12 cellular contexts compared by ENCODE assay signal in genomic region chr13:33761744-33762143, GRCh38. TPM values are rescaled to one million over a fixed set of nuclear protein-coding genes. Genes with fewer than 3 reads are reported as not detected.
DNase-seq lines count a peak whose midpoint lies in the region; ATAC-seq and TF ChIP-seq lines count a peak whose summit lies in the region.
"Had no signal": no experiment of that assay in that cellular context is flagged by ENCODE, and none has a peak within 500 bp of the region (broad histone marks: within the 10 kb centered on the region; RNA-seq: fewer than 3 reads in every experiment).

No MANE protein-coding gene starts in this region.

- CTCF ChIA-PET in A673 (lab: Charles Lee): no interaction called here
- CTCF ChIA-PET in HEK293T (lab: Yijun Ruan, JAX): interaction anchor here (0.6 kb wide), 1 partner anchor 14 kb away, joined by 3 read pairs; no protein-coding TSS in a partner anchor

- TF ChIP-seq CTCF in A673 (conservative IDR thresholded peaks at IDR 0.05; ENCODE audit: low read depth, low read length): peak; percentile 56
- peak; percentile 2 for TF ChIP-seq CTCF in fibroblast of mammary gland (conservative IDR thresholded peaks at IDR 0.05; ENCODE audit: control insufficient read depth, insufficient read depth, low read depth, low read length)
- no peak for TF ChIP-seq CTCF in uterus (IDR thresholded peaks at IDR 0.05)

- DNase-seq in A673 (ENCODE audit: low spot score): peak; percentile 36
- DNase-seq in HEK293T (ENCODE audit: extremely low spot score): peak; percentile 31
- DNase-seq in OCI-M1 (lab: John Stamatoyannopoulos, UW): peak; percentile 81
- DNase-seq in fibroblast of mammary gland (ENCODE audit: low read depth): peak; percentile 11
- DNase-seq in effector CD4-positive, alpha-beta T cell: no peak
- DNase-seq in uterus: no peak
- DNase-seq: activated naive CD4-positive, alpha-beta T cell treated with anti-CD3 and anti-CD28 coated beads for 36 hours; spleen; T-helper 2 cell had no signal

- H3K27ac ChIP-seq in A673 (ENCODE audit: low read depth, low read length, poor library complexity, severe bottlenecking) (no peak overlapping the region), uterus (no peak overlapping the region)
- H3K27ac ChIP-seq: spleen, tibial nerve had no signal

- peaks cover 5% of the 10 kb centered on the region for H3K4me1 ChIP-seq in A673 (ENCODE audit: insufficient read depth, low read length, poor library complexity, severe bottlenecking)
- H3K4me1 ChIP-seq in uterus: no peaks in the 10 kb centered on the region
- H3K4me1 ChIP-seq: tibial nerve had no signal

- ATAC-seq in HG03196 (IDR thresholded peaks at IDR 0.05; ENCODE audit: unreplicated experiment): no peak
- ATAC-seq in HG03432 (IDR thresholded peaks at IDR 0.05; ENCODE audit: unreplicated experiment): no peak

- BruUV-seq in A673 (replicated peaks; lab: Mats Ljungman, UMichigan): no TSS peak

- POLR2A ChIA-PET in A673 (lab: Charles Lee; ENCODE audit: low non-redundant PET) (no interaction called here), HEK293T (lab: Yijun Ruan, JAX) (interaction anchor here (1.3 kb wide), 1 partner anchor 219 kb away, joined by 3 read pairs; no protein-coding TSS in a partner anchor)

- H3K36me3 ChIP-seq in A673 (ENCODE audit: insufficient read depth, low read length, poor library complexity, severe bottlenecking): no peaks in the 10 kb centered on the region
- no peaks in the 10 kb centered on the region for H3K36me3 ChIP-seq in uterus
- H3K36me3 ChIP-seq: spleen, tibial nerve had no signal

- TF ChIP-seq POLR2A in uterus (IDR thresholded peaks at IDR 0.05): no peak

- H3K4me3 ChIP-seq in A673 (ENCODE audit: low read depth, low read length, poor library complexity, severe bottlenecking): no peak overlapping the region
- H3K4me3 ChIP-seq in fibroblast of mammary gland (ENCODE audit: control insufficient read depth, low read depth, low read length): no peak overlapping the region
- no peak overlapping the region for H3K4me3 ChIP-seq in uterus
- H3K4me3 ChIP-seq: spleen, tibial nerve had no signal

- no peaks in the 10 kb centered on the region for H3K27me3 ChIP-seq in A673 (replicated peaks; ENCODE audit: insufficient read depth, low read depth, low read length, poor library complexity)
- H3K27me3 ChIP-seq in uterus: no peaks in the 10 kb centered on the region
- H3K27me3 ChIP-seq: spleen, tibial nerve had no signal

- H3K9me3 ChIP-seq in A673 (ENCODE audit: low read depth, low read length, poor library complexity, severe bottlenecking) (no peaks in the 10 kb centered on the region), uterus (no peaks in the 10 kb centered on the region)
- H3K9me3 ChIP-seq: spleen, tibial nerve had no signal

- intact Hi-C loops in A673 (cut with micrococcal nuclease; ENCODE audit: unreplicated experiment): no loop called here
- intact Hi-C loops in uterus (cut with DNase I; ENCODE audit: low total_unique reads): no loop called here

TF ChIP-seq in HEK293T, 16 proteins besides CTCF, POLR2A, EP300 and RAD21:
- no peak for TF ChIP-seq CTBP1 (IDR thresholded peaks at IDR 0.05; ENCODE audit: borderline replicate concordance)
- TF ChIP-seq PKNOX1 (IDR thresholded peaks at IDR 0.05): peak; percentile 70

RNA-seq across cellular contexts. Expression of gene RFC3, which starts 56.2 kb away (rescaled TPM):
- 64.1 and 64.4 TPM in 2 replicates for total RNA-seq in A673 (2021)
- total RNA-seq in uterus: 10 to 100 TPM in 2 of 4 donors, 1 to 10 TPM in 2; 4.4 to 39.7 (median 8.8) TPM

Comparison
In these comparisons a context has a peak if more than half of its experiments do, and no peak if none do; other contexts are left out.
1. DNase-seq: peak in A673 (single experiment), HEK293T (single experiment), OCI-M1 (single experiment) and fibroblast of mammary gland (single experiment); none in effector CD4-positive, alpha-beta T cell (single experiment) and uterus (0 of 2).
2. CTCF ChIP-seq: peak in A673 (single experiment) and fibroblast of mammary gland (single experiment); none in uterus (0 of 4).